Comparison of ENCODE assay signal across 4 cellular contexts in the genomic region with DNA sequence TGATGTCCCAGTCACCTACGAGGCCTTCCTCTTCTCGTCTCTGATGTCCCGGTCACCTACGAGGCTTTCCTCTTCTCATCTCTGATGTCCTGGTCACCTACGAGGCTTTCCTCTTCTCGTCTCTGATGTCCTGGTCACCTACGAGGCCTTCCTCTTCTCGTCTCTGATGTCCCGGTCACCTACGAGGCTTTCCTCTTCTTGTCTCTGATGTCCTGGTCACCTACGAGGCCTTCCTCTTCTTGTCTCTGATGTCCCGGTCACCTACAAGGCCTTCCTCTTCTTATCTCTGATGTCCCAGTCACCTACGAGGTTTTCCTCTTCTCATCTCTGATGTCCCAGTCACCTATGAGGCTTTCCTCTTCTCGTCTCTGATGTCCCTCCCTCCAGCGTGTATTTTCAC. TPM values are rescaled to one million over a fixed set of nuclear protein-coding genes. Genes with fewer than 3 reads are reported as not detected.
"Had no signal": no experiment of that assay in that cellular context is flagged by ENCODE, and none has a peak within 500 bp of the region (broad histone marks: within the 10 kb centered on the region; RNA-seq: fewer than 3 reads in every experiment).

No MANE protein-coding gene starts in this region.

RNA-seq across cellular contexts. Expression of a gene that starts 47.9 kb away (rescaled TPM):
- total RNA-seq: HepG2, IMR-90, OCI-LY7, PC-3 had no signal
- polyA plus RNA-seq: HepG2, IMR-90 had no signal
